Comparison of ENCODE assay signal across 20 cellular contexts in genomic region chr15:34116620-34117019, GRCh38.
"Had no signal": no experiment of that assay in that cellular context is flagged by ENCODE, and none has a peak within 500 bp of the region (broad histone marks: within the 10 kb centered on the region; RNA-seq: fewer than 3 reads in every experiment).

No MANE protein-coding gene starts in this region.

- H3K9me3 ChIP-seq: adrenal gland, body of pancreas, gastrocnemius medialis, left ventricle myocardium inferior, thyroid gland, uterus had no signal

- H3K27ac ChIP-seq: adrenal gland, body of pancreas, dorsolateral prefrontal cortex, gastrocnemius medialis, left ventricle myocardium inferior, thyroid gland, uterus, WERI-Rb-1 had no signal

- DNase-seq: activated CD4-positive, alpha-beta T cell treated with anti-CD3 and anti-CD28 coated beads for 1 hour; activated gamma-delta T cell treated with Interleukin-2 at 50 U/mL for 16 hours; adrenal gland; body of pancreas; dorsolateral prefrontal cortex; gastrocnemius medialis; head of caudate nucleus; kidney glomerular epithelial cell; left ventricle myocardium inferior; mammary epithelial cell; midbrain; occipital lobe; retina; stimulated activated CD8-positive, alpha-beta memory T cell treated with anti-CD3 and anti-CD28 coated beads, Interleukin-4, amount 100 ng/mL, for 48 hours; stimulated activated naive CD4-positive, alpha-beta T cell; T-helper 17 cell; thyroid gland; uterus; WERI-Rb-1 had no signal

- ATAC-seq: activated naive CD4-positive, alpha-beta T cell treated with anti-CD3 and anti-CD28 coated beads, Interleukin-2, amount 50 U/mL, for 72 hours; body of pancreas; gastrocnemius medialis; T-helper 17 cell had no signal

- H3K4me3 ChIP-seq: adrenal gland, body of pancreas, dorsolateral prefrontal cortex, gastrocnemius medialis, left ventricle myocardium inferior, thyroid gland, uterus had no signal

- H3K4me1 ChIP-seq: adrenal gland, body of pancreas, gastrocnemius medialis, left ventricle myocardium inferior, thyroid gland, uterus had no signal

- H3K36me3 ChIP-seq: adrenal gland, gastrocnemius medialis, left ventricle myocardium inferior, thyroid gland, uterus, WERI-Rb-1 had no signal

- H3K27me3 ChIP-seq: body of pancreas, uterus had no signal
